In genomic region chrX:53441531-53442321, GRCh38 we compare ENCODE assay signal across 9 cellular contexts. TPM values are rescaled to one million over a fixed set of nuclear protein-coding genes. Genes with fewer than 3 reads are reported as not detected.
DNase-seq lines count a peak whose midpoint lies in the region; ATAC-seq and TF ChIP-seq lines count a peak whose summit lies in the region.
"Had no signal": no experiment of that assay in that cellular context is flagged by ENCODE, and none has a peak within 500 bp of the region (broad histone marks: within the 10 kb centered on the region; RNA-seq: fewer than 3 reads in every experiment).

No MANE protein-coding gene starts in this region.

- peaks cover 11% of the 10 kb centered on the region for H3K4me1 Mint-ChIP-seq in CD8-positive, alpha-beta T cell (ENCODE audit: low read depth)
- peaks cover 6% of the 10 kb centered on the region for H3K4me1 Mint-ChIP-seq in nephron progenitor cell
- H3K4me1 Mint-ChIP-seq in stimulated activated naive CD8-positive, alpha-beta T cell treated with anti-CD3 and anti-CD28 coated beads, Interleukin-15, amount 100 ng/mL, for 72 hours = peaks cover 38% of the 10 kb centered on the region

- H3K36me3 Mint-ChIP-seq in CD8-positive, alpha-beta T cell = no peaks in the 10 kb centered on the region
- no peaks in the 10 kb centered on the region for H3K36me3 Mint-ChIP-seq in nephron progenitor cell (ENCODE audit: low read depth)

- intact Hi-C loops in CD8-positive, alpha-beta T cell (cut with DNase I, micrococcal nuclease) = no loop called here

- H3K9me3 ChIP-seq in CD8-positive, alpha-beta T cell (ENCODE audit: low read length) = no peaks in the 10 kb centered on the region
- no peaks in the 10 kb centered on the region for H3K9me3 ChIP-seq in Peyer's patch

- H3K27me3 Mint-ChIP-seq in CD8-positive, alpha-beta T cell (ENCODE audit: low read depth) = peaks cover 4% of the 10 kb centered on the region
- peaks cover 45% of the 10 kb centered on the region for H3K27me3 Mint-ChIP-seq in nephron progenitor cell (ENCODE audit: low read depth, poor library complexity)
- H3K27me3 Mint-ChIP-seq in stimulated activated naive CD8-positive, alpha-beta T cell treated with anti-CD3 and anti-CD28 coated beads, Interleukin-15, amount 100 ng/mL, for 72 hours = peaks cover 8% of the 10 kb centered on the region

- peak; percentile 37 to 81 (median 60) for DNase-seq in CD8-positive, alpha-beta T cell
- DNase-seq in KBM-7 (peak; percentile 79), Peyer's patch (peak; percentile 72 to 90 (median 85)), fibroblast of pulmonary artery (ENCODE audit: low read depth) (peak; percentile 58), nephron progenitor cell (peak; percentile 85)
- DNase-seq in activated T-helper 9 cell treated with anti-CD3 and anti-CD28 coated beads, Interleukin-2, amount 50 U/mL, for 16 hours (ENCODE audit: low read depth) = peak; percentile 64
- peak; percentile 71 to 80 for DNase-seq in stimulated activated naive CD8-positive, alpha-beta T cell treated with anti-CD3 and anti-CD28 coated beads, Interleukin-15, amount 100 ng/mL, for 72 hours

- peak overlapping the region; percentile 49 for H3K27ac Mint-ChIP-seq in CD8-positive, alpha-beta T cell
- no peak overlapping the region for H3K27ac Mint-ChIP-seq in nephron progenitor cell
- H3K27ac Mint-ChIP-seq in stimulated activated naive CD8-positive, alpha-beta T cell treated with anti-CD3 and anti-CD28 coated beads, Interleukin-15, amount 100 ng/mL, for 72 hours = peak overlapping the region in 1 of 2 donors; percentile 83

- no peak for TF ChIP-seq CTCF in CD8-positive, alpha-beta T cell (IDR thresholded peaks at IDR 0.05)
- TF ChIP-seq CTCF in Peyer's patch (IDR thresholded peaks at IDR 0.05) (peak in 1 of 6 experiments; percentile 13), fibroblast of pulmonary artery (IDR thresholded peaks at IDR 0.05; ENCODE audit: low read length, missing control alignments) (no peak), nephron progenitor cell (IDR thresholded peaks at IDR 0.05) (no peak)

- H3K4me1 ChIP-seq in CD8-positive, alpha-beta T cell (ENCODE audit: insufficient read depth, low read length) = peaks cover 6% of the 10 kb centered on the region
- no peaks in the 10 kb centered on the region for H3K4me1 ChIP-seq in Peyer's patch

- H3K4me3 Mint-ChIP-seq in CD8-positive, alpha-beta T cell = peak overlapping the region; percentile 82
- peak overlapping the region; percentile 78 for H3K4me3 Mint-ChIP-seq in nephron progenitor cell
- H3K4me3 Mint-ChIP-seq in stimulated activated naive CD8-positive, alpha-beta T cell treated with anti-CD3 and anti-CD28 coated beads, Interleukin-15, amount 100 ng/mL, for 72 hours = peak overlapping the region; percentile 83 to 95

- peak overlapping the region; percentile 58 for H3K4me3 ChIP-seq in CD8-positive, alpha-beta T cell (ENCODE audit: low read depth, low read length)
- H3K4me3 ChIP-seq in Peyer's patch = peak overlapping the region; percentile 40 to 55 (median 44)
- peak overlapping the region; percentile 34 for H3K4me3 ChIP-seq in fibroblast of pulmonary artery (replicated peaks; ENCODE audit: low read depth, low read length)
- H3K4me3 ChIP-seq: SK-N-MC had no signal

- CTCF ChIA-PET in CD8-positive, alpha-beta T cell (lab: Charles Lee) = no interaction called here

- no peaks in the 10 kb centered on the region for H3K27me3 ChIP-seq in CD8-positive, alpha-beta T cell (ENCODE audit: insufficient read depth, low read length)
- no peaks in the 10 kb centered on the region for H3K27me3 ChIP-seq in Peyer's patch

- POLR2A ChIA-PET in CD8-positive, alpha-beta T cell (lab: Charles Lee) = no interaction called here

- H3K9me3 Mint-ChIP-seq in CD8-positive, alpha-beta T cell = no peaks in the 10 kb centered on the region
- H3K9me3 Mint-ChIP-seq in nephron progenitor cell = peaks cover 41% of the 10 kb centered on the region
- no peaks in the 10 kb centered on the region for H3K9me3 Mint-ChIP-seq in stimulated activated naive CD8-positive, alpha-beta T cell treated with anti-CD3 and anti-CD28 coated beads, Interleukin-15, amount 100 ng/mL, for 72 hours

- peak; percentile 67 for ATAC-seq in CD8-positive, alpha-beta T cell
- ATAC-seq in GM21447 (IDR thresholded peaks at IDR 0.05; ENCODE audit: unreplicated experiment) = peak; percentile 71
- peak; percentile 86 for ATAC-seq in stimulated activated naive CD8-positive, alpha-beta T cell treated with anti-CD3 and anti-CD28 coated beads, Interleukin-15, amount 100 ng/mL, for 72 hours

- no peak overlapping the region for H3K27ac ChIP-seq in CD8-positive, alpha-beta T cell (ENCODE audit: low read depth, low read length)
- peak overlapping the region in 3 of 4 donors; percentile 66 to 86 (median 82) for H3K27ac ChIP-seq in Peyer's patch
- H3K27ac ChIP-seq: SK-N-MC had no signal

- TF ChIP-seq POLR2A in Peyer's patch (IDR thresholded peaks at IDR 0.05) = peak; percentile 34 to 36

- H3K36me3 ChIP-seq in CD8-positive, alpha-beta T cell (ENCODE audit: insufficient read depth, low read length) = no peaks in the 10 kb centered on the region
- no peaks in the 10 kb centered on the region for H3K36me3 ChIP-seq in Peyer's patch

- in situ Hi-C loops in KBM-7 (cut with MboI; ENCODE audit: low pct_unique_long_range_greater_than_20kb, low sequenced_read_pairs) = loop anchor here (10.0 kb wide), 1 partner anchor 127 kb away; no protein-coding TSS in a partner anchor

RNA-seq across cellular contexts. Expression of gene HSD17B10, which starts 7.6 kb away (rescaled TPM):
- 10 to 100 TPM; 23.4 to 26.2 TPM for total RNA-seq in CD8-positive, alpha-beta T cell
- 10 to 100 TPM; 34.7 to 63.5 (median 44.4) TPM for total RNA-seq in Peyer's patch

RNA-seq across cellular contexts. Expression of gene RIBC1, which starts 19.1 kb away (rescaled TPM):
- 1 to 10 TPM in 1 of 2 experiments, under 1 TPM in 1; 0.81 to 1.5 TPM for total RNA-seq in CD8-positive, alpha-beta T cell
- total RNA-seq in Peyer's patch = 1 to 10 TPM in 1 of 4 donors, not detected in 3; 1.0 TPM

RNA-seq across cellular contexts. Expression of gene SMC1A, which starts 19.3 kb away (rescaled TPM):
- 10 to 100 TPM; 23.7 to 25.3 TPM for total RNA-seq in CD8-positive, alpha-beta T cell
- total RNA-seq in Peyer's patch = 100 to 1,000 TPM in 1 of 4 donors, 10 to 100 TPM in 3; 35.5 to 119 (median 39.7) TPM
